ENCODE assay signal across 9 cellular contexts in the genomic region with DNA sequence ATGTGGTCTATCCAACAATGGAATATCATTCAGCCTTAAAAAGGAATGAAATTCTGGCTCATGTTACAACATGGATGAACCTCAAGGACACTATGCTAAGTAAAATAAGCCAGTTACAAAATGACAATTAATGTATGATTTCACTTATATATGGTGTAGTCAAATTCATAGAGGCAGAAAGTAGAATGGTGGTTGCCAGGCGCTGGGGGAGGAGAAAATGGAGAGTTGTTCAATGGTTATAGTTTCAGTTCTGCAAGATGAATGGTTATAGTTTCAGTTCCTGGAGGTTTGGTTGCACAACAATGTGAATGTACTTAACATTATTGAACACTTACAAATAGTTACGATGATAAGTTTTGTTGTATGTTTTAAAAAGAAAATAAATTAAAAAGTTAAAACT.
DNase-seq lines count a peak whose midpoint lies in the region; ATAC-seq lines count a peak whose summit lies in the region.
"Had no signal": no experiment of that assay in that cellular context is flagged by ENCODE, and none has a peak within 500 bp of the region (broad histone marks: within the 10 kb centered on the region; RNA-seq: fewer than 3 reads in every experiment).

No MANE protein-coding gene starts in this region.

- peak; percentile 100 for ATAC-seq in GM18511 (IDR thresholded peaks at IDR 0.05; ENCODE audit: unreplicated experiment)
- peak; percentile 90 for ATAC-seq in GM19468 (IDR thresholded peaks at IDR 0.05; ENCODE audit: extremely low read depth, unreplicated experiment)
- peak; percentile 97 for ATAC-seq in HG03103 (IDR thresholded peaks at IDR 0.05; ENCODE audit: low read depth, unreplicated experiment)

- in situ Hi-C loops in G401 (cut with HindIII; ENCODE audit: low sequenced_read_pairs), result no loop called here

- peak; percentile 18 for DNase-seq in SKM-1 (lab: John Stamatoyannopoulos, UW; ENCODE audit: unreplicated experiment)
- DNase-seq in ecto neural progenitor cell (ENCODE audit: low spot score), result no peak
- DNase-seq in HuH-7 (ENCODE audit: low spot score), result no peak
- no peak for DNase-seq in G401 (ENCODE audit: low spot score)
- DNase-seq in HuH-7.5 (ENCODE audit: low spot score), result no peak
- DNase-seq: activated CD4-positive, CD25-positive, alpha-beta regulatory T cell treated with anti-CD3 and anti-CD28 coated beads, Interleukin-2, amount 50 U/mL, for 72 hours had no signal
